In the genomic region with DNA sequence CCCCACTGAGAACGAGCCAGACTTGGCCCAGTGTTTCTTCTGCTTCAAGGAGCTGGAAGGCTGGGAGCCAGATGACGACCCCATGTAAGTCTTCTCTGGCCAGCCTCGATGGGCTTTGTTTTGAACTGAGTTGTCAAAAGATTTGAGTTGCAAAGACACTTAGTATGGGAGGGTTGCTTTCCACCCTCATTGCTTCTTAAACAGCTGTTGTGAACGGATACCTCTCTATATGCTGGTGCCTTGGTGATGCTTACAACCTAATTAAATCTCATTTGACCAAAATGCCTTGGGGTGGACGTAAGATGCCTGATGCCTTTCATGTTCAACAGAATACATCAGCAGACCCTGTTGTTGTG, we compare ENCODE assay signal across 9 cellular contexts. TPM values are rescaled to one million over a fixed set of nuclear protein-coding genes. Genes with fewer than 3 reads are reported as not detected.
DNase-seq lines count a peak whose midpoint lies in the region.
"Had no signal": no experiment of that assay in that cellular context is flagged by ENCODE, and none has a peak within 500 bp of the region (broad histone marks: within the 10 kb centered on the region; RNA-seq: fewer than 3 reads in every experiment).

No MANE protein-coding gene starts in this region.

- H3K4me3 ChIP-seq in iPS-15b (ENCODE audit: low read depth, low read length) = peak overlapping the region; percentile 93
- peak overlapping the region in 3 of 5 donors; percentile 17 to 65 (median 57) for H3K4me3 ChIP-seq in subcutaneous abdominal adipose tissue (ENCODE audit: low read depth in 1 of 5, low read length in 5 of 5)

- H3K36me3 Mint-ChIP-seq in activated T-cell treated with anti-CD3 and anti-CD28 coated beads, Interleukin-2, amount 50 U/mL, for 24 hours (ENCODE audit: low read depth) = peaks cover 38% of the 10 kb centered on the region
- H3K36me3 Mint-ChIP-seq in activated CD4-positive, alpha-beta memory T cell treated with anti-CD3 and anti-CD28 coated beads for 36 hours = peaks cover 23% of the 10 kb centered on the region

- H3K4me3 Mint-ChIP-seq in activated T-cell treated with anti-CD3 and anti-CD28 coated beads, Interleukin-2, amount 50 U/mL, for 24 hours = peak overlapping the region; percentile 95
- H3K4me3 Mint-ChIP-seq in activated CD4-positive, alpha-beta memory T cell treated with anti-CD3 and anti-CD28 coated beads for 36 hours = peak overlapping the region; percentile 96

- H3K9me3 ChIP-seq in iPS-15b (ENCODE audit: control insufficient read depth, insufficient read depth, low read length) = no peaks in the 10 kb centered on the region
- no peaks in the 10 kb centered on the region for H3K9me3 ChIP-seq in subcutaneous abdominal adipose tissue (ENCODE audit: control insufficient read depth in 5 of 5, low read length in 5 of 5)
- H3K9me3 ChIP-seq: mucosa of descending colon had no signal

- H3K27me3 ChIP-seq in iPS-15b (ENCODE audit: control insufficient read depth, insufficient read depth, low read length) (no peaks in the 10 kb centered on the region), subcutaneous abdominal adipose tissue (ENCODE audit: control insufficient read depth in 5 of 5, insufficient read depth in 4 of 5, low read length in 5 of 5) (no peaks in the 10 kb centered on the region)

- no peaks in the 10 kb centered on the region for H3K27me3 Mint-ChIP-seq in activated T-cell treated with anti-CD3 and anti-CD28 coated beads, Interleukin-2, amount 50 U/mL, for 24 hours
- H3K27me3 Mint-ChIP-seq in activated CD4-positive, alpha-beta memory T cell treated with anti-CD3 and anti-CD28 coated beads for 36 hours = no peaks in the 10 kb centered on the region

- H3K27ac ChIP-seq in subcutaneous abdominal adipose tissue (ENCODE audit: low read depth, low read length) = no peak overlapping the region

- peaks cover 12% of the 10 kb centered on the region for H3K4me1 Mint-ChIP-seq in activated T-cell treated with anti-CD3 and anti-CD28 coated beads, Interleukin-2, amount 50 U/mL, for 24 hours (ENCODE audit: low read depth)
- H3K4me1 Mint-ChIP-seq in activated CD4-positive, alpha-beta memory T cell treated with anti-CD3 and anti-CD28 coated beads for 36 hours (ENCODE audit: low read depth) = peaks cover 12% of the 10 kb centered on the region

- H3K36me3 ChIP-seq in iPS-15b (ENCODE audit: control insufficient read depth, insufficient read depth, low read length) (peaks cover 11% of the 10 kb centered on the region), subcutaneous abdominal adipose tissue (ENCODE audit: control insufficient read depth in 5 of 5, insufficient read depth in 5 of 5, low read length in 5 of 5) (no peaks in the 10 kb centered on the region)

- intact Hi-C loops in activated CD4-positive, alpha-beta memory T cell treated with anti-CD3 and anti-CD28 coated beads for 36 hours (cut with micrococcal nuclease) = loop anchor here (1.0 kb wide), 1 partner anchor 27 kb away; the partner anchor contains the start of genes AFMID and TK1
- intact Hi-C loops in posterior cingulate gyrus (cut with DNase I) = loop anchor here (5.0 kb wide), 1 partner anchor 38 kb away; no protein-coding TSS in a partner anchor

- H3K4me1 ChIP-seq in iPS-15b (ENCODE audit: control insufficient read depth, insufficient read depth, low read length) = peaks cover 2% of the 10 kb centered on the region
- H3K4me1 ChIP-seq in subcutaneous abdominal adipose tissue (ENCODE audit: control insufficient read depth in 5 of 5, insufficient read depth in 5 of 5, low read length in 5 of 5) = peaks cover 0 to 9% (median 7%) of the 10 kb centered on the region in 5 donors

- POLR2A ChIA-PET in activated CD4-positive, alpha-beta memory T cell treated with anti-CD3 and anti-CD28 coated beads for 36 hours (lab: Charles Lee) = interaction anchor here (1.6 kb wide), 1 partner anchor 10 kb away, joined by 3 read pairs; no protein-coding TSS in a partner anchor

- H3K9ac ChIP-seq in iPS-15b (ENCODE audit: low read depth, low read length) (peak overlapping the region; percentile 91), subcutaneous abdominal adipose tissue (ENCODE audit: low read length in 5 of 5) (peak overlapping the region in 1 of 5 donors; percentile 64)

- H3K27ac Mint-ChIP-seq in activated T-cell treated with anti-CD3 and anti-CD28 coated beads, Interleukin-2, amount 50 U/mL, for 24 hours = peak overlapping the region; percentile 90
- H3K27ac Mint-ChIP-seq in activated CD4-positive, alpha-beta memory T cell treated with anti-CD3 and anti-CD28 coated beads for 36 hours = peak overlapping the region; percentile 78

- CTCF ChIA-PET in activated CD4-positive, alpha-beta memory T cell treated with anti-CD3 and anti-CD28 coated beads for 36 hours (lab: Charles Lee) = no interaction called here

- no peaks in the 10 kb centered on the region for H3K9me3 Mint-ChIP-seq in activated T-cell treated with anti-CD3 and anti-CD28 coated beads, Interleukin-2, amount 50 U/mL, for 24 hours
- H3K9me3 Mint-ChIP-seq in activated CD4-positive, alpha-beta memory T cell treated with anti-CD3 and anti-CD28 coated beads for 36 hours = no peaks in the 10 kb centered on the region

- DNase-seq in activated T-cell treated with anti-CD3 and anti-CD28 coated beads, Interleukin-2, amount 50 U/mL, for 24 hours = no peak
- no peak for DNase-seq in activated T-cell treated with anti-CD3 and anti-CD28 coated beads, Interleukin-2, amount 50 U/mL, for 48 hours
- no peak for DNase-seq in activated CD4-positive, alpha-beta memory T cell treated with anti-CD3 and anti-CD28 coated beads for 36 hours
- no peak for DNase-seq in posterior cingulate gyrus
- DNase-seq in cerebellum (ENCODE audit: low spot score) = no peak
- no peak for DNase-seq in NCI-H187 (lab: John Stamatoyannopoulos, UW)

RNA-seq across cellular contexts. Expression of gene BIRC5, which starts 0.6 kb away (rescaled TPM):
- total RNA-seq in activated CD4-positive, alpha-beta memory T cell treated with anti-CD3 and anti-CD28 coated beads for 36 hours = 10 to 100 TPM; 87.4 to 95.4 TPM
- 17.6 TPM for total RNA-seq in cerebellum

RNA-seq across cellular contexts. Expression of gene TMEM235, which starts 16.7 kb away (rescaled TPM):
- not detected for total RNA-seq in activated CD4-positive, alpha-beta memory T cell treated with anti-CD3 and anti-CD28 coated beads for 36 hours
- 1.6 TPM for total RNA-seq in cerebellum
- total RNA-seq: mucosa of descending colon had no signal

RNA-seq across cellular contexts. Expression of gene AFMID, which starts 27.5 kb away (rescaled TPM):
- total RNA-seq in activated CD4-positive, alpha-beta memory T cell treated with anti-CD3 and anti-CD28 coated beads for 36 hours = 10 to 100 TPM; 16.8 to 19.0 TPM
- total RNA-seq in cerebellum = 27.6 TPM

RNA-seq across cellular contexts. Expression of gene TK1, which starts 27.8 kb away (rescaled TPM):
- 100 to 1,000 TPM; 188 to 193 TPM for total RNA-seq in activated CD4-positive, alpha-beta memory T cell treated with anti-CD3 and anti-CD28 coated beads for 36 hours
- 9.6 TPM for total RNA-seq in cerebellum

RNA-seq across cellular contexts. Expression of gene SYNGR2, which starts 46.3 kb away (rescaled TPM):
- total RNA-seq in activated CD4-positive, alpha-beta memory T cell treated with anti-CD3 and anti-CD28 coated beads for 36 hours = 10 to 100 TPM; 79.2 to 87.7 TPM
- total RNA-seq in cerebellum = 6.5 TPM
